ENCODE assay signal across 21 cellular contexts in the genomic region with DNA sequence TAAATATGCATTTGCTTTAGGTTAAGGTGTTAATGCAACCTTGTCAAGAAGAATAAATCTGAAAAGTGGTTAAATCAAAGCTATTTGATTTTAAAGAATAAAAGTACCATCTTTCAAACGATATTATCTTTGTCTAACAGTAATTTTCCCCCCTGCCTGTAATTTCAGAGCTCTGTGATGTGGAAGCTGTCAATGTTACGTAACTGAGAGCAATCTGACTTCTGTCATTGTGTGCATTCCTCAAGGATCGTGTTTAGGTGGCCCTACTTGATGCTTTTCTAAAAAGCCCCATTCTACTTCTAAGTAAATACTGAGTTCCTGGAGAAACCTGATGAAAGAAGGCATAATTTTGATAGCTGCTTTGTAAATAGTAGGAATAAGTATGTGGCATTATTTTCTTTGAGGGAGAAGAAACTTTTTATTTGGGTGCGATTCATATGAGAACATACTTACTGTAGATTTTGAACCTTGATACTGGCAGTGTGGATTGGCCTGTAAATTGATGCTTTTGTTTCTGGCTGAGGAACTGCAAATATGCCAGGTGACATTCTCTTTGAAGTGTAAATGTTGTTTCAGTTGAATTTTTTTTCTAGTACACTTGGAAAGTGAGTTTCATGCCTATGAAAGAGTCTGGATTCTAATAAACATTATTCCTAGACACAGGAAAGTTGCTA.
"Had no signal": no experiment of that assay in that cellular context is flagged by ENCODE, and none has a peak within 500 bp of the region (broad histone marks: within the 10 kb centered on the region; RNA-seq: fewer than 3 reads in every experiment).

No MANE protein-coding gene starts in this region.

- H3K4me1 ChIP-seq: heart left ventricle, right atrium auricular region had no signal

- H3K27me3 Mint-ChIP-seq: naive B cell had no signal

- H3K27ac ChIP-seq: dorsolateral prefrontal cortex, heart left ventricle, neutrophil, right atrium auricular region, stomach, thoracic aorta had no signal

- H3K36me3 Mint-ChIP-seq: naive B cell had no signal

- H3K27ac Mint-ChIP-seq: naive B cell, nephron progenitor cell had no signal

- H3K4me3 Mint-ChIP-seq: naive B cell, nephron progenitor cell had no signal

- H3K9me3 Mint-ChIP-seq: naive B cell, nephron progenitor cell had no signal

- H3K27me3 ChIP-seq: dorsolateral prefrontal cortex, heart left ventricle, neutrophil, right atrium auricular region, stomach had no signal

- DNase-seq: cortex of kidney; dorsolateral prefrontal cortex; effector CD8-positive, alpha-beta T cell; foreskin melanocyte; heart left ventricle; hippocampal formation; left colon; left ventricle myocardium superior; mesenchymal stem cell; naive B cell; nephron progenitor cell; small intestine; stimulated activated CD4-positive, alpha-beta T cell treated with anti-CD3 and anti-CD28 coated beads, Interleukin-12 subunit alpha, Interleukin-12 subunit beta, amount 100 ng/mL, for 4 hours; stimulated activated naive CD4-positive, alpha-beta T cell; stomach; substantia nigra; trophoblast cell had no signal

- H3K36me3 ChIP-seq: heart left ventricle, neutrophil, right atrium auricular region, stomach, thoracic aorta had no signal

- H3K9me3 ChIP-seq: heart left ventricle, neutrophil, right atrium auricular region, stomach, thoracic aorta had no signal

- H3K4me1 Mint-ChIP-seq: naive B cell, nephron progenitor cell had no signal

- H3K4me3 ChIP-seq: dorsolateral prefrontal cortex, heart left ventricle, lung, right atrium auricular region, stomach, thoracic aorta had no signal
